Comparison of ENCODE assay signal across 8 cellular contexts in the genomic region with DNA sequence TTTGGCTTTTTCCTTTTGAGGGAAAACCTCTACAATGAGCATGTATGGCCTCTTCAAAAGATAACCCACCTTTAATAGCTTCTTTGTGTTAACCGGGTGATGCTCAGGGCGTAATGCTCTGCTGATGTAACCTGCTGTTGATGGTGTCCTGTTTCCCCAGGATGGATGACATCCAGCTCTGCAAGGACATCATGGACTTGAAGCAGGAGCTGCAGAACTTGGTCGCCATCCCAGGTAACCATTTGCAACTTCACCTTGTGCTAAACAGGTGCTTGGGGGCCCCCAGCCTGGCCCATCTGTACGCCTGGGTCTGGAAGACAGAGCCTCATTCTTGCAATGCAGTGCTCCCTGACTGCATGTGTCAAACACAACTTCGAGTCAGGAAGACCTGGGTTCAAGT.
"Had no signal": no experiment of that assay in that cellular context is flagged by ENCODE, and none has a peak within 500 bp of the region (broad histone marks: within the 10 kb centered on the region; RNA-seq: fewer than 3 reads in every experiment).

No MANE protein-coding gene starts in this region.

- H3K9me3 ChIP-seq: HAP-1 had no signal

- H3K36me3 ChIP-seq: HAP-1 had no signal

- H3K27ac ChIP-seq: GM23248, HL-60 had no signal

- H3K4me1 ChIP-seq: HAP-1 had no signal

- H3K4me3 ChIP-seq: GM23248, HAP-1 had no signal

- ATAC-seq: HCT116, HepG2 had no signal

- DNase-seq: GM23248, GOT3, H7, HFFc6 had no signal
